Comparison of ENCODE assay signal across 20 cellular contexts in the genomic region with DNA sequence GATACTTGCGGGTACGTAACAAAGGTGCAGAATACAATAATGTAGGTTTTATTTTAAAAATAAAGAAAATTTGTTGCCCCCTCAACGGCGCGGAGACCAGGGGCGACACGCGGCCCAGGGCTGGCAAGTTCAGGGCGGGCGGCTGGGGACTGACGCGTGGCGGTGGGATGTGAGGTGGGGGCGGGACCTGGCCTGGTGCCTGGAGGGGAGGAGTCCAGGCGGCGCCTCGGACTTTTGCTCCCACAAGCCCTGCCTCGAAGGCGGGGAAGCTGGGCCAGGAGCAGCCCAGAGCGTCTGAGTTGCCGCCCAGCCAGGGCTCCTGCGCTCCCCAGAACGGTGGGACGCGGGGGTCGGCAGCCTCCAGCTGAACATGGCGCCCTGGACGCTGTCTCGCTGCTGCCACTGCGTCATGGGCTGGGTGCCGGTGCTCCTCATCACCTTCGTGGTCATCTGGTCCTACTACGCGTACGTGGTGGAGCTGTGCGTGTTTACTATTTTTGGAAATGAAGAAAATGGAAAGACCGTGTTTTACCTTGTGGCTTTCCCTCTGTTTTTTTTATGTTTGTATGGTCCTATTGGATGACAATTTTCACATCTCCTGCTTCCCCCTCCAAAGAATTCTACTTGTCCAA.
"Had no signal": no experiment of that assay in that cellular context is flagged by ENCODE, and none has a peak within 500 bp of the region (broad histone marks: within the 10 kb centered on the region; RNA-seq: fewer than 3 reads in every experiment).

No MANE protein-coding gene starts in this region.

- H3K27me3 ChIP-seq: adrenal gland, esophagus muscularis mucosa, hepatocyte, tibial nerve had no signal

- H3K4me2 ChIP-seq: hepatocyte had no signal

- H3K36me3 ChIP-seq: adrenal gland, esophagus muscularis mucosa, lower lobe of right lung, tibial nerve had no signal

- H3K9me3 ChIP-seq: adrenal gland, esophagus muscularis mucosa had no signal

- H3K4me1 ChIP-seq: adrenal gland, esophagus muscularis mucosa, lower lobe of right lung, tibial nerve had no signal

- ATAC-seq: activated naive CD4-positive, alpha-beta T cell treated with anti-CD3 and anti-CD28 coated beads, Interleukin-2, amount 50 U/mL, for 72 hours; stimulated activated naive CD8-positive, alpha-beta T cell treated with anti-CD3 and anti-CD28 coated beads, Interleukin-15, Interleukin-2, amounts not matched to agents 100 U/mL and 50 U/mL, for 24 hours had no signal

- H3K4me3 ChIP-seq: adrenal gland, coronary artery, esophagus muscularis mucosa, hepatocyte, lower lobe of right lung, tibial nerve had no signal

- FAIRE-seq: astrocyte, urothelium cell line had no signal

- H2AFZ ChIP-seq: hepatocyte had no signal

- H3K27ac ChIP-seq: adrenal gland, coronary artery, esophagus muscularis mucosa, hepatocyte, lower lobe of right lung, tibial nerve had no signal

- DNase-seq: activated CD4-positive, alpha-beta memory T cell treated with anti-CD3 and anti-CD28 coated beads for 36 hours; activated CD4-positive, alpha-beta T cell treated with anti-CD3 and anti-CD28 coated beads for 4 hours; activated CD4-positive, CD25-positive, alpha-beta regulatory T cell; activated effector memory CD4-positive, alpha-beta T cell treated with anti-CD3 and anti-CD28 coated beads, Interleukin-2, amount 50 U/mL, for 16 hours; adrenal gland; glutamatergic neuron; lower lobe of right lung; mesendoderm; naive B cell; occipital lobe; stimulated activated CD4-positive, alpha-beta T cell treated with anti-CD3 and anti-CD28 coated beads, Interleukin-4, amount 100 ng/mL, for 24 hours; stimulated activated naive CD8-positive, alpha-beta T cell treated with anti-CD3 and anti-CD28 coated beads, Interleukin-15, Interleukin-2, amounts not matched to agents 100 U/mL and 50 U/mL, for 24 hours; substantia nigra had no signal
